Comparison of ENCODE assay signal across 1 cellular context in the genomic region with DNA sequence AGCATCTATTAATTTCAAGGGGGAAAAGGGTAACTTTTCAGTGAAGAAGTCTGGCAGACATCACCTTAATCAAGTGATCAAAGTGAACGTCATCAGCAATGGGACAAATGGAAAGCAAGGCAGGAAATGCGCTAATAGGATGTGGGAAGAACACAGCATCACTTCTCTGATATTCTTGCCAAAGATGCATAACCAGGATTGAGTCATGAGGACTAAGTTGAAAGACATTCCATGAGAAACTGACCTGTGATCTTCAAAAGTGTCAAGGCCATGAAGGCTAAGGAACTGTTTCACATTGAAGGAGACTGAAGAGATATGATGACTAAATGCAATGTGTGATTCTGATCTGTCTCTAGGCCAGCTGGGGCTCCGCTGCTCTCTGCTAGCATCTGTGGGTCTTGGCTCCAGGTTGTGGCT.
TF ChIP-seq lines count a peak whose summit lies in the region.

No MANE protein-coding gene starts in this region.

TF ChIP-seq in SK-N-SH, 30 proteins besides CTCF, POLR2A, EP300 and RAD21 (continued from another document):
- TF ChIP-seq, protein P1, sequence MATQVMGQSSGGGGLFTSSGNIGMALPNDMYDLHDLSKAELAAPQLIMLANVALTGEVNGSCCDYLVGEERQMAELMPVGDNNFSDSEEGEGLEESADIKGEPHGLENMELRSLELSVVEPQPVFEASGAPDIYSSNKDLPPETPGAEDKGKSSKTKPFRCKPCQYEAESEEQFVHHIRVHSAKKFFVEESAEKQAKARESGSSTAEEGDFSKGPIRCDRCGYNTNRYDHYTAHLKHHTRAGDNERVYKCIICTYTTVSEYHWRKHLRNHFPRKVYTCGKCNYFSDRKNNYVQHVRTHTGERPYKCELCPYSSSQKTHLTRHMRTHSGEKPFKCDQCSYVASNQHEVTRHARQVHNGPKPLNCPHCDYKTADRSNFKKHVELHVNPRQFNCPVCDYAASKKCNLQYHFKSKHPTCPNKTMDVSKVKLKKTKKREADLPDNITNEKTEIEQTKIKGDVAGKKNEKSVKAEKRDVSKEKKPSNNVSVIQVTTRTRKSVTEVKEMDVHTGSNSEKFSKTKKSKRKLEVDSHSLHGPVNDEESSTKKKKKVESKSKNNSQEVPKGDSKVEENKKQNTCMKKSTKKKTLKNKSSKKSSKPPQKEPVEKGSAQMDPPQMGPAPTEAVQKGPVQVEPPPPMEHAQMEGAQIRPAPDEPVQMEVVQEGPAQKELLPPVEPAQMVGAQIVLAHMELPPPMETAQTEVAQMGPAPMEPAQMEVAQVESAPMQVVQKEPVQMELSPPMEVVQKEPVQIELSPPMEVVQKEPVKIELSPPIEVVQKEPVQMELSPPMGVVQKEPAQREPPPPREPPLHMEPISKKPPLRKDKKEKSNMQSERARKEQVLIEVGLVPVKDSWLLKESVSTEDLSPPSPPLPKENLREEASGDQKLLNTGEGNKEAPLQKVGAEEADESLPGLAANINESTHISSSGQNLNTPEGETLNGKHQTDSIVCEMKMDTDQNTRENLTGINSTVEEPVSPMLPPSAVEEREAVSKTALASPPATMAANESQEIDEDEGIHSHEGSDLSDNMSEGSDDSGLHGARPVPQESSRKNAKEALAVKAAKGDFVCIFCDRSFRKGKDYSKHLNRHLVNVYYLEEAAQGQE (IDR thresholded peaks at IDR 0.05; ENCODE audit: low read depth, low read length) = no peak
- TF ChIP-seq MAX (IDR thresholded peaks at IDR 0.05; ENCODE audit: low read depth) (peak; percentile 64; the same call in 1 of the 2 replicates), USF2 (IDR thresholded peaks at IDR 0.05; ENCODE audit: borderline replicate concordance, low read depth, low read length) (no peak), RCOR1 (IDR thresholded peaks at IDR 0.05; ENCODE audit: low read length) (no peak), MEF2A (IDR thresholded peaks at IDR 0.05; ENCODE audit: borderline replicate concordance, low read depth) (no peak), EZH2phosphoT487 (IDR thresholded peaks at IDR 0.05; ENCODE audit: borderline replicate concordance, low read depth) (no peak), TCF12 (IDR thresholded peaks at IDR 0.05) (peak; percentile 88), MXI1 (IDR thresholded peaks at IDR 0.05; ENCODE audit: low read depth, low read length) (no peak), FOXJ3 (CRISPR knock-in tag; IDR thresholded peaks at IDR 0.05) (no peak), NFIC (IDR thresholded peaks at IDR 0.05; ENCODE audit: borderline replicate concordance) (peak; percentile 94), ZBTB33 (IDR thresholded peaks at IDR 0.05; ENCODE audit: borderline replicate concordance, low read depth) (no peak), YY1 (IDR thresholded peaks at IDR 0.05; ENCODE audit: low read depth) (no peak), GABPA (IDR thresholded peaks at IDR 0.05; ENCODE audit: low read depth) (peak; percentile 43), SMC3 (IDR thresholded peaks at IDR 0.05; ENCODE audit: low read depth, low read length) (no peak), POLR2AphosphoS5 (IDR thresholded peaks at IDR 0.05; ENCODE audit: low read depth, low read length) (peak; percentile 20; the same call in 1 of the 2 replicates), GATA2 (CRISPR knock-in tag; IDR thresholded peaks at IDR 0.05) (no peak), TEAD4 (IDR thresholded peaks at IDR 0.05; ENCODE audit: borderline replicate concordance, insufficient read depth) (peak; percentile 89)
- TF ChIP-seq, protein P2, sequence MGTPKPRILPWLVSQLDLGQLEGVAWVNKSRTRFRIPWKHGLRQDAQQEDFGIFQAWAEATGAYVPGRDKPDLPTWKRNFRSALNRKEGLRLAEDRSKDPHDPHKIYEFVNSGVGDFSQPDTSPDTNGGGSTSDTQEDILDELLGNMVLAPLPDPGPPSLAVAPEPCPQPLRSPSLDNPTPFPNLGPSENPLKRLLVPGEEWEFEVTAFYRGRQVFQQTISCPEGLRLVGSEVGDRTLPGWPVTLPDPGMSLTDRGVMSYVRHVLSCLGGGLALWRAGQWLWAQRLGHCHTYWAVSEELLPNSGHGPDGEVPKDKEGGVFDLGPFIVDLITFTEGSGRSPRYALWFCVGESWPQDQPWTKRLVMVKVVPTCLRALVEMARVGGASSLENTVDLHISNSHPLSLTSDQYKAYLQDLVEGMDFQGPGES (IDR thresholded peaks at IDR 0.05; ENCODE audit: low read depth, low read length) = no peak
